ENCODE assay signal across 22 cellular contexts in genomic region chr3:28936154-28936553, GRCh38.
"Had no signal": no experiment of that assay in that cellular context is flagged by ENCODE, and none has a peak within 500 bp of the region (broad histone marks: within the 10 kb centered on the region; RNA-seq: fewer than 3 reads in every experiment).

No MANE protein-coding gene starts in this region.

- H3K36me3 Mint-ChIP-seq: activated naive CD8-positive, alpha-beta T cell had no signal

- ATAC-seq: body of pancreas, PC-3 had no signal

- H3K27me3 Mint-ChIP-seq: activated B cell treated with CpG ODN at 0.5 μM for 24 hours; activated CD4-positive, alpha-beta memory T cell treated with anti-CD3 and anti-CD28 coated beads, Interleukin-2, amount 10 ng/mL, durations not matched to agents 7 days and 5 days; activated naive CD8-positive, alpha-beta T cell had no signal

- H3K27ac Mint-ChIP-seq: activated B cell treated with CpG ODN at 0.5 μM for 24 hours; activated CD4-positive, alpha-beta memory T cell treated with anti-CD3 and anti-CD28 coated beads, Interleukin-2, amount 10 ng/mL, durations not matched to agents 7 days and 5 days; activated naive CD4-positive, alpha-beta T cell treated with anti-CD3 and anti-CD28 coated beads for 36 hours; activated naive CD8-positive, alpha-beta T cell had no signal

- H3K9me3 Mint-ChIP-seq: activated B cell treated with CpG ODN at 0.5 μM for 24 hours; activated CD4-positive, alpha-beta memory T cell treated with anti-CD3 and anti-CD28 coated beads, Interleukin-2, amount 10 ng/mL, durations not matched to agents 7 days and 5 days; activated naive CD4-positive, alpha-beta T cell treated with anti-CD3 and anti-CD28 coated beads for 36 hours had no signal

- H3K4me3 Mint-ChIP-seq: activated B cell treated with CpG ODN at 0.5 μM for 24 hours; activated CD4-positive, alpha-beta memory T cell treated with anti-CD3 and anti-CD28 coated beads, Interleukin-2, amount 10 ng/mL, durations not matched to agents 7 days and 5 days; activated naive CD4-positive, alpha-beta T cell treated with anti-CD3 and anti-CD28 coated beads for 36 hours; activated naive CD8-positive, alpha-beta T cell had no signal

- DNase-seq: activated B cell treated with CpG ODN at 0.5 μM for 24 hours; activated CD4-positive, alpha-beta memory T cell treated with anti-CD3 and anti-CD28 coated beads, Interleukin-2, amount 10 ng/mL, durations not matched to agents 7 days and 5 days; activated CD4-positive, alpha-beta T cell treated with anti-CD3 and anti-CD28 coated beads, Interleukin-2, amount 50 U/mL, for 1 hour; activated gamma-delta T cell; activated naive CD4-positive, alpha-beta T cell treated with anti-CD3 and anti-CD28 coated beads for 36 hours; activated T-cell treated with anti-CD3 and anti-CD28 coated beads for 4 hours; amniotic stem cell; body of pancreas; central memory CD4-positive, alpha-beta T cell; MM.1S; NCI-H1092; NCI-H1417; NCI-H2029 treated with DMSO at 0.1 percent for 48 hours; NCI-H345; NCI-H510A treated with DMSO at 0.1 percent for 48 hours; NCI-H69; NK-92 treated with Interleukin-12 subunit alpha and Interleukin-12 subunit beta, amount 100 ng/mL, for 24 hours; PC-3; SHP77 treated with DMSO at 0.1 percent for 48 hours; T-helper 2 cell; T1000 had no signal
